Comparison of ENCODE assay signal across 15 cellular contexts in genomic region chr7:80542398-80542797, GRCh38. TPM values are rescaled to one million over a fixed set of nuclear protein-coding genes. Genes with fewer than 3 reads are reported as not detected.
DNase-seq lines count a peak whose midpoint lies in the region; ATAC-seq, FAIRE-seq and TF ChIP-seq lines count a peak whose summit lies in the region.
"Had no signal": no experiment of that assay in that cellular context is flagged by ENCODE, and none has a peak within 500 bp of the region (broad histone marks: within the 10 kb centered on the region; RNA-seq: fewer than 3 reads in every experiment).

No MANE protein-coding gene starts in this region.

- no peak for ATAC-seq in HG03159 (IDR thresholded peaks at IDR 0.05; ENCODE audit: unreplicated experiment)
- no peak for ATAC-seq in GM18520 (IDR thresholded peaks at IDR 0.05; ENCODE audit: unreplicated experiment)

- no peak for TF ChIP-seq POLR2A in endothelial cell of umbilical vein (IDR thresholded peaks at IDR 0.05; ENCODE audit: low read depth, low read length)

- H3K9me3 ChIP-seq in PC-9 (ENCODE audit: insufficient read depth, low read depth) (peaks cover 43% of the 10 kb centered on the region), endothelial cell of umbilical vein (replicated peaks; ENCODE audit: control insufficient read depth, insufficient read depth, low read length) (no peaks in the 10 kb centered on the region)
- H3K9me3 ChIP-seq: thyroid gland had no signal

- H3K36me3 ChIP-seq in PC-9 (ENCODE audit: low read depth) (no peaks in the 10 kb centered on the region), endothelial cell of umbilical vein (ENCODE audit: control insufficient read depth in 2 of 2, extremely low read depth in 1 of 2, insufficient read depth in 2 of 2, low read length in 2 of 2) (no peaks in the 10 kb centered on the region)
- H3K36me3 ChIP-seq: thyroid gland had no signal

- POLR2A ChIA-PET in PC-9 (lab: Charles Lee; ENCODE audit: unreplicated experiment) (interaction anchor here (0.6 to 0.8 kb wide), 4 partner anchors 22 to 389 kb away, joined by 6 to 7 read pairs (median 6); no protein-coding TSS in a partner anchor), endothelial cell of umbilical vein (lab: Charles Lee) (no interaction called here)

- H3K4me2 ChIP-seq in PC-9, result peak overlapping the region; percentile 46
- no peak overlapping the region for H3K4me2 ChIP-seq in endothelial cell of umbilical vein (ENCODE audit: insufficient read depth, low read length)

- no peaks in the 10 kb centered on the region for H3K9me2 ChIP-seq in PC-9 (ENCODE audit: insufficient read depth)

- dilution Hi-C loops in endothelial cell of umbilical vein (cut with MboI; ENCODE audit: extremely low pct_ligation_motif_present, low sequenced_read_pairs), result no loop called here

- H3K27ac ChIP-seq in PC-9 (peak overlapping the region; percentile 74), endothelial cell of umbilical vein (ENCODE audit: insufficient read depth, low read depth, low read length) (no peak overlapping the region)
- H3K27ac ChIP-seq: thyroid gland had no signal

- H3K27me3 ChIP-seq in PC-9 (ENCODE audit: insufficient read depth, low read depth) (no peaks in the 10 kb centered on the region), endothelial cell of umbilical vein (ENCODE audit: control insufficient read depth in 2 of 2, insufficient read depth in 2 of 2, low read length in 2 of 2) (no peaks in the 10 kb centered on the region)
- H3K27me3 ChIP-seq: thyroid gland had no signal

- no peaks in the 10 kb centered on the region for H4K20me1 ChIP-seq in PC-9 (ENCODE audit: insufficient read depth)
- H4K20me1 ChIP-seq in endothelial cell of umbilical vein (replicated peaks; ENCODE audit: control insufficient read depth, extremely low read depth, insufficient read depth, low read length), result no peaks in the 10 kb centered on the region

- H3K4me1 ChIP-seq in PC-9 (replicated peaks; ENCODE audit: insufficient read depth) (peaks cover 17% of the 10 kb centered on the region), endothelial cell of umbilical vein (ENCODE audit: control insufficient read depth, extremely low read depth, insufficient read depth, low read length) (peaks cover 2% of the 10 kb centered on the region)
- H3K4me1 ChIP-seq: thyroid gland had no signal

- intact Hi-C loops in PC-9 (cut with micrococcal nuclease; ENCODE audit: unreplicated experiment) (loop anchor here (1.0 to 5.0 kb wide), 2 partner anchors 43 to 60 kb away; no protein-coding TSS in a partner anchor), endothelial cell of umbilical vein (cut with micrococcal nuclease) (no loop called here)

- H2AFZ ChIP-seq in PC-9, result no peak overlapping the region
- H2AFZ ChIP-seq in endothelial cell of umbilical vein (ENCODE audit: low read depth, low read length), result no peak overlapping the region

- no peak for FAIRE-seq in endothelial cell of umbilical vein (lab: Jason Lieb, UNC)

- H3K79me2 ChIP-seq in PC-9 (ENCODE audit: low read depth), result no peaks in the 10 kb centered on the region
- H3K79me2 ChIP-seq in endothelial cell of umbilical vein (ENCODE audit: control insufficient read depth, insufficient read depth, low read length), result no peaks in the 10 kb centered on the region

- DNase-seq in Daoy (ENCODE audit: low read depth) (peak; percentile 59), PC-9 (peak; percentile 15 to 95), endothelial cell of umbilical vein (ENCODE audit: low read depth, low spot score) (peak; percentile 13), renal cortical epithelial cell (ENCODE audit: low read depth) (peak; percentile 77), NCI-H1694 (lab: John Stamatoyannopoulos, UW) (no peak)
- DNase-seq in stimulated activated CD8-positive, alpha-beta memory T cell treated with anti-CD3 and anti-CD28 coated beads, Interleukin-4, amount 100 ng/mL, for 48 hours, result no peak
- DNase-seq: activated CD4-positive, alpha-beta memory T cell treated with anti-CD3 and anti-CD28 coated beads for 36 hours; activated naive CD8-positive, alpha-beta T cell treated with anti-CD3 and anti-CD28 coated beads, Interleukin-2, amount 10 ng/mL, durations not matched to agents 7 days and 5 days; NCI-H1105 treated with DMSO at 0.1 percent for 48 hours; thyroid gland had no signal

- TF ChIP-seq CTCF in PC-9 (conservative IDR thresholded peaks at IDR 0.05) (no peak), endothelial cell of umbilical vein (IDR thresholded peaks at IDR 0.05; ENCODE audit: extremely low read depth in 1 of 2, insufficient read depth in 1 of 2, low read depth in 1 of 2, low read length in 2 of 2) (no peak)

- H3F3A ChIP-seq in PC-9 (ENCODE audit: insufficient read depth, low read depth), result peaks cover 6% of the 10 kb centered on the region

- H3K4me3 ChIP-seq in PC-9 (peak overlapping the region; percentile 20), endothelial cell of umbilical vein (replicated peaks in 1 of 3; ENCODE audit: insufficient read depth in 1 of 3, low read depth in 1 of 3, low read length in 3 of 3) (no peak overlapping the region)
- H3K4me3 ChIP-seq: thyroid gland had no signal

- no TSS peak for BruUV-seq in PC-9 (replicated peaks; lab: Mats Ljungman, UMichigan)
- BruUV-seq in endothelial cell of umbilical vein (replicated peaks; lab: Mats Ljungman, UMichigan), result no TSS peak

- no peaks in the 10 kb centered on the region for H3K9me1 ChIP-seq in endothelial cell of umbilical vein (replicated peaks; ENCODE audit: control insufficient read depth, extremely low read depth, insufficient read depth, low read length)

- H3K9ac ChIP-seq in endothelial cell of umbilical vein (replicated peaks; ENCODE audit: extremely low read depth, insufficient read depth, low read length), result no peak overlapping the region

- CTCF ChIA-PET in PC-9 (lab: Charles Lee) (interaction anchor here (0.7 kb wide), 1 partner anchor 114 kb away, joined by 5 read pairs; no protein-coding TSS in a partner anchor), endothelial cell of umbilical vein (lab: Charles Lee) (no interaction called here)

TF ChIP-seq in endothelial cell of umbilical vein, 7 proteins besides CTCF, POLR2A, EP300 and RAD21:
- TF ChIP-seq POLR2AphosphoS5 (IDR thresholded peaks at IDR 0.05; ENCODE audit: insufficient read depth, low read depth, low read length), result no peak
- TF ChIP-seq EZH2 (IDR thresholded peaks at IDR 0.05; ENCODE audit: borderline replicate concordance, low read depth, low read length, severe bottlenecking), result no peak
- peak; percentile 24 for TF ChIP-seq FOS (IDR thresholded peaks at IDR 0.05; ENCODE audit: borderline replicate concordance, insufficient read depth, low read length)
- TF ChIP-seq GATA2 (IDR thresholded peaks at IDR 0.05; ENCODE audit: insufficient read depth, insufficient read length, low read depth, low read length), result peak; percentile 43
- no peak for TF ChIP-seq JUN (IDR thresholded peaks at IDR 0.05; ENCODE audit: borderline replicate concordance, insufficient read depth, insufficient read length, low read depth)

RNA-seq across cellular contexts. Expression of gene GNAT3, which starts 30.5 kb away (rescaled TPM):
- not detected in 2 replicates for total RNA-seq in Daoy (2014; rRNA removed; shearing (Covaris generic))
- total RNA-seq in PC-9 (2021), result not detected in 2 replicates
- total RNA-seq in endothelial cell of umbilical vein, result not detected in 2 replicates
- not detected in 2 replicates for polyA plus RNA-seq in endothelial cell of umbilical vein
- polyA plus RNA-seq in endothelial cell of umbilical vein (2011; cell fraction: cytosol; rRNA removed), result not detected in 2 replicates
- polyA plus RNA-seq in endothelial cell of umbilical vein (2011; cell fraction: nucleus; rRNA removed), result not detected in 2 replicates
- polyA plus RNA-seq in endothelial cell of umbilical vein (2012), result not detected in 2 replicates
- not detected in 2 replicates for polyA minus RNA-seq in endothelial cell of umbilical vein
- not detected for polyA minus RNA-seq in endothelial cell of umbilical vein (2011; cell fraction: cytosol; rRNA and poly(A)+ RNA removed)
- not detected in 2 replicates for polyA minus RNA-seq in endothelial cell of umbilical vein (2011; cell fraction: nucleus; rRNA and poly(A)+ RNA removed)
- not detected in 2 replicates for total RNA-seq in renal cortical epithelial cell
- total RNA-seq: activated CD4-positive, alpha-beta memory T cell treated with anti-CD3 and anti-CD28 coated beads for 36 hours; activated naive CD8-positive, alpha-beta T cell treated with anti-CD3 and anti-CD28 coated beads, Interleukin-2, amount 10 ng/mL, durations not matched to agents 7 days and 5 days; lower leg skin; progenitor cell of endocrine pancreas; T-helper 1 cell treated with Interleukin-12 subunit alpha and Interleukin-12 subunit beta and Interleukin-4 antibody, amounts not matched to agents 30 ng/mL and 1 ng/mL, for 36 hours; thyroid gland had no signal

Comparison
In these comparisons a context has a peak if more than half of its experiments do, and no peak if none do; other contexts are left out.
1. DNase-seq: peak in Daoy (single experiment), PC-9 (2 of 2), endothelial cell of umbilical vein (single experiment) and renal cortical epithelial cell (single experiment); none in NCI-H1694 (single experiment) and stimulated activated CD8-positive, alpha-beta memory T cell treated with anti-CD3 and anti-CD28 coated beads, Interleukin-4, amount 100 ng/mL, for 48 hours (single experiment).